In genomic region chr20:45768479-45768878, GRCh38 we compare ENCODE assay signal across 9 cellular contexts. TPM values are rescaled to one million over a fixed set of nuclear protein-coding genes. Genes with fewer than 3 reads are reported as not detected.
"Had no signal": no experiment of that assay in that cellular context is flagged by ENCODE, and none has a peak within 500 bp of the region (broad histone marks: within the 10 kb centered on the region; RNA-seq: fewer than 3 reads in every experiment).

No MANE protein-coding gene starts in this region.

- H3K4me3 ChIP-seq: GM23248, HAP-1, K562 had no signal

- H3K9me3 ChIP-seq: HAP-1 had no signal

- H3K36me3 ChIP-seq: HAP-1 had no signal

- ATAC-seq: HCT116, K562 had no signal

- H3K4me1 ChIP-seq: HAP-1 had no signal

- H3K9ac ChIP-seq: GM23248 had no signal

- DNase-seq: GM23248, H7, IMR-90, KG1 had no signal

- H3K27ac ChIP-seq: GM23248 had no signal

RNA-seq across cellular contexts. Expression of gene WFDC3, which starts 23.2 kb away (rescaled TPM):
- total RNA-seq: H7, HT-29, K562 had no signal

RNA-seq across cellular contexts. Expression of gene SPINT4, which starts 46.3 kb away (rescaled TPM):
- total RNA-seq: GM23248, H4, H7, HT-29, IMR-90, K562 had no signal
- polyA plus RNA-seq: GM23248, IMR-90, K562 had no signal

RNA-seq across cellular contexts. Expression of gene TNNC2, which starts 58.6 kb away (rescaled TPM):
- total RNA-seq: GM23248, H4, IMR-90, K562 had no signal
- polyA plus RNA-seq: K562 had no signal
